ENCODE assay signal across 9 cellular contexts in genomic region chr3:106428565-106428994, GRCh38.
DNase-seq lines count a peak whose midpoint lies in the region; ATAC-seq and TF ChIP-seq lines count a peak whose summit lies in the region.
"Had no signal": no experiment of that assay in that cellular context is flagged by ENCODE, and none has a peak within 500 bp of the region (broad histone marks: within the 10 kb centered on the region; RNA-seq: fewer than 3 reads in every experiment).

No MANE protein-coding gene starts in this region.

- H3K9me3 ChIP-seq in right cardiac atrium (ENCODE audit: control insufficient read depth, low read length) (no peaks in the 10 kb centered on the region), upper lobe of right lung (no peaks in the 10 kb centered on the region), Karpas-422 (ENCODE audit: low read length) (no peaks in the 10 kb centered on the region)

- intact Hi-C loops in Right ventricle myocardium inferior (cut with DNase I): no loop called here
- intact Hi-C loops in cardiac septum (cut with DNase I): no loop called here
- intact Hi-C loops in right cardiac atrium (cut with DNase I): no loop called here
- intact Hi-C loops in upper lobe of right lung (cut with DNase I): no loop called here

- H3K4me1 ChIP-seq in right cardiac atrium (ENCODE audit: control insufficient read depth, insufficient read depth, low read length) (no peaks in the 10 kb centered on the region), upper lobe of right lung (no peaks in the 10 kb centered on the region), Karpas-422 (ENCODE audit: low read length) (no peaks in the 10 kb centered on the region)

- H2AFZ ChIP-seq in Karpas-422 (ENCODE audit: low read length): no peak overlapping the region

- no peak for DNase-seq in Right ventricle myocardium inferior (ENCODE audit: missing footprints)
- no peak for DNase-seq in cardiac septum (ENCODE audit: low spot score)
- peak; percentile 35 to 51 for DNase-seq in activated T-cell treated with anti-CD3 and anti-CD28 coated beads, Interleukin-2, amount 50 U/mL, for 48 hours
- DNase-seq in right cardiac atrium: peak in 1 of 3 donors; percentile 39
- no peak for DNase-seq in upper lobe of right lung
- DNase-seq in mesenteric fat pad (ENCODE audit: low spot score): no peak
- no peak for DNase-seq in Karpas-422
- DNase-seq in NCI-H1436 (lab: John Stamatoyannopoulos, UW): no peak
- DNase-seq: activated effector memory CD4-positive, alpha-beta T cell treated with Interleukin-2 at 50 U/mL for 16 hours had no signal

- no peaks in the 10 kb centered on the region for H3K36me3 ChIP-seq in upper lobe of right lung
- no peaks in the 10 kb centered on the region for H3K36me3 ChIP-seq in Karpas-422 (ENCODE audit: insufficient read depth, low read length)

- H3K79me2 ChIP-seq in Karpas-422 (ENCODE audit: low read length): no peaks in the 10 kb centered on the region

- no peak overlapping the region for H3K9ac ChIP-seq in Karpas-422 (ENCODE audit: low read length)

- no peaks in the 10 kb centered on the region for H4K20me1 ChIP-seq in Karpas-422 (ENCODE audit: insufficient read depth, low read depth, low read length)

- no peaks in the 10 kb centered on the region for H3K27me3 ChIP-seq in right cardiac atrium (ENCODE audit: control insufficient read depth, insufficient read depth)
- H3K27me3 ChIP-seq in upper lobe of right lung: no peaks in the 10 kb centered on the region
- no peaks in the 10 kb centered on the region for H3K27me3 ChIP-seq in Karpas-422 (ENCODE audit: low read length)

- WGBS in right cardiac atrium: 53% methylated on average over 2 of the region's 2 CpGs

- ATAC-seq in Right ventricle myocardium inferior: peak; percentile 88
- peak; percentile 81 to 88 for ATAC-seq in right cardiac atrium
- peak; percentile 43 for ATAC-seq in upper lobe of right lung

- no peak overlapping the region for H3K4me3 ChIP-seq in right cardiac atrium (ENCODE audit: low read length)
- no peak overlapping the region for H3K4me3 ChIP-seq in upper lobe of right lung
- no peak overlapping the region for H3K4me3 ChIP-seq in Karpas-422 (ENCODE audit: low read length)

- H3K4me2 ChIP-seq in Karpas-422 (ENCODE audit: low read depth, low read length, poor library complexity, severe bottlenecking): no peak overlapping the region

- H3K27ac ChIP-seq in right cardiac atrium (ENCODE audit: low read length): no peak overlapping the region
- H3K27ac ChIP-seq in upper lobe of right lung: no peak overlapping the region
- no peak overlapping the region for H3K27ac ChIP-seq in Karpas-422 (ENCODE audit: low read length)

- H3K9me2 ChIP-seq in Karpas-422 (replicated peaks; ENCODE audit: insufficient read depth, low read length): no peaks in the 10 kb centered on the region

- TF ChIP-seq CTCF in upper lobe of right lung (IDR thresholded peaks at IDR 0.05): no peak

Comparison
In these comparisons a context has a peak if more than half of its experiments do, and no peak if none do; other contexts are left out.
1. DNase-seq: peak in activated T-cell treated with anti-CD3 and anti-CD28 coated beads, Interleukin-2, amount 50 U/mL, for 48 hours (2 of 2); none in Right ventricle myocardium inferior (single experiment), cardiac septum (single experiment), upper lobe of right lung (single experiment), mesenteric fat pad (single experiment), Karpas-422 (single experiment) and NCI-H1436 (single experiment).
2. Peak in every context shown above with its lines, with median percentiles within 50 percentile points of each other: ATAC-seq.